ENCODE assay signal across 4 cellular contexts in the genomic region with DNA sequence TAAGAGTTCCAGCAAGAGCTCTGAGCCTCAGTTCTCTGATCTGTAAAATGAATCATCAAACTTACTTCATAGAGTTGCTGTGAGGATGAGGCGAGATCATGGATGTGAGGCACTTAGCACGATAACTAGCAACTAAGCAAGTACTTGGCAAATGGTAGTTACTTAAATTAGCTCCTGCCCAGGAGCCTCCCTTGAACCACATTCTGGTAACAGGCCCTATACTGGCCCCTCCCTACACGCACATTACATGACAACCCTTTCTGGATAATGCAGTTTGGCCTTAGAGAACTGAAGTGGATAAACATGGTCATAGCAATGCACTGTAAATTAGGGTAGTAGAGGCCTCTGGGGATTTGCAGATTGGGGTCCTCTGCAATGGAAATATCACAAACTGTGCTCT.
"Had no signal": no experiment of that assay in that cellular context is flagged by ENCODE, and none has a peak within 500 bp of the region (broad histone marks: within the 10 kb centered on the region; RNA-seq: fewer than 3 reads in every experiment).

No MANE protein-coding gene starts in this region.

- H3K4me3 ChIP-seq: GM23338 had no signal

- DNase-seq: H9, HCEC 1CT had no signal

- H2AFZ ChIP-seq: GM23338 had no signal

- ATAC-seq: GM23338, HepG2 had no signal

- H3K4me2 ChIP-seq: GM23338 had no signal
